1 cellular context compared by ENCODE assay signal in the genomic region with DNA sequence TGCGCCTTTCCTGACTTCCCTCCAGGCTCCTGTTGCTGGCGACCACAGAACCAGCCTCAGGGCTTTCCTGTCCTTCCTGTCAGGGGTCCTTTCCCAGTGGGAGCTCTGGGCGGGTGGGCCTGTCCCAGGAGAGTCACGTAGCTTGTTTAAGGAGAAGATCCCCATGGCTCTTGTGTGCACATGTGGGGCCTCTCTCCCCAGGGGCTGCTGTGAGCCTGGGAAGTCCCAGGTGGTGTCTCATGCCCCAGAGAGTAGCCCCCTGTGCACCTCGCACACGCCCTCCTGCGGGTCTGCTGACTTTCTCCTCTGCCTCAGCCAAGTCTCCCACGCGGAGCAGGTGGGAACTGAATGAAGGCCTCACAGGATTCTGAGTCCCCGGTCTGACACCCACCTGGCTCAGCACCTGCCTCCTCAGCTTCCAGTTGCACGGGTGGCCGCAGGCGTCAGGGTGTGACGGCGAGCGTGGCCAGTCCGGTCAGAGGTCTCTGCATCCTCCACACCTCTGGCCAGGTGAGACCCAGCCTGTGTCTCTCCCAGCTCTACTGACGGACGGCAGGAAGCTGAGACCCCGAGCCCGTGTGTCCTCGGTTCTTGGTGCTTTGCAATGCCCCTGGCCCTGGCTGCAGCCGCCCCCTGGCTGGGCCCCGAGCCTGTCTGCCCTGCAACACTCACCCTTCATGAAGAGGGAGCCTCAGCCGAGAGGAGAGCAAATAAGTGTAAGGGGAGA.
TF ChIP-seq lines count a peak whose summit lies in the region.

No MANE protein-coding gene starts in this region.

TF ChIP-seq in HepG2, 621 proteins besides CTCF, POLR2A, EP300 and RAD21:
- TF ChIP-seq, protein P1, sequence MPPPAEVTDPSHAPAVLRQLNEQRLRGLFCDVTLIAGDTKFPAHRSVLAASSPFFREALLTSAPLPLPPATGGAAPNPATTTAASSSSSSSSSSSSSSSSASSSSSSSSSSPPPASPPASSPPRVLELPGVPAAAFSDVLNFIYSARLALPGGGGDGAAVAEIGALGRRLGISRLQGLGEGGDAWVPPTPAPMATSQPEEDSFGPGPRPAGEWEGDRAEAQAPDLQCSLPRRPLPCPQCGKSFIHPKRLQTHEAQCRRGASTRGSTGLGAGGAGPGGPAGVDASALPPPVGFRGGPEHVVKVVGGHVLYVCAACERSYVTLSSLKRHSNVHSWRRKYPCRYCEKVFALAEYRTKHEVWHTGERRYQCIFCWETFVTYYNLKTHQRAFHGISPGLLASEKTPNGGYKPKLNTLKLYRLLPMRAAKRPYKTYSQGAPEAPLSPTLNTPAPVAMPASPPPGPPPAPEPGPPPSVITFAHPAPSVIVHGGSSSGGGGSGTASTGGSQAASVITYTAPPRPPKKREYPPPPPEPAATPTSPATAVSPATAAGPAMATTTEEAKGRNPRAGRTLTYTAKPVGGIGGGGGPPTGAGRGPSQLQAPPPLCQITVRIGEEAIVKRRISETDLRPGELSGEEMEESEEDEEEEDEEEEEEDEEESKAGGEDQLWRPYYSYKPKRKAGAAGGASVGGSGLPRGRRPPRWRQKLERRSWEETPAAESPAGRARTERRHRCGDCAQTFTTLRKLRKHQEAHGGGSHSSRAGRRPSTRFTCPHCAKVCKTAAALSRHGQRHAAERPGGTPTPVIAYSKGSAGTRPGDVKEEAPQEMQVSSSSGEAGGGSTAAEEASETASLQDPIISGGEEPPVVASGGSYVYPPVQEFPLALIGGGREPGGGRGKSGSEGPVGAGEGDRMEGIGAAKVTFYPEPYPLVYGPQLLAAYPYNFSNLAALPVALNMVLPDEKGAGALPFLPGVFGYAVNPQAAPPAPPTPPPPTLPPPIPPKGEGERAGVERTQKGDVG (CRISPR knock-in tag; IDR thresholded peaks at IDR 0.05; ENCODE audit: borderline replicate concordance): no peak
- TF ChIP-seq ZSCAN21 (CRISPR knock-in tag; IDR thresholded peaks at IDR 0.05; ENCODE audit: borderline replicate concordance): peak; percentile 26; the same call in 1 of the 2 replicates
- no peak for TF ChIP-seq RFXANK (CRISPR knock-in tag; IDR thresholded peaks at IDR 0.05)
- TF ChIP-seq, protein P2, sequence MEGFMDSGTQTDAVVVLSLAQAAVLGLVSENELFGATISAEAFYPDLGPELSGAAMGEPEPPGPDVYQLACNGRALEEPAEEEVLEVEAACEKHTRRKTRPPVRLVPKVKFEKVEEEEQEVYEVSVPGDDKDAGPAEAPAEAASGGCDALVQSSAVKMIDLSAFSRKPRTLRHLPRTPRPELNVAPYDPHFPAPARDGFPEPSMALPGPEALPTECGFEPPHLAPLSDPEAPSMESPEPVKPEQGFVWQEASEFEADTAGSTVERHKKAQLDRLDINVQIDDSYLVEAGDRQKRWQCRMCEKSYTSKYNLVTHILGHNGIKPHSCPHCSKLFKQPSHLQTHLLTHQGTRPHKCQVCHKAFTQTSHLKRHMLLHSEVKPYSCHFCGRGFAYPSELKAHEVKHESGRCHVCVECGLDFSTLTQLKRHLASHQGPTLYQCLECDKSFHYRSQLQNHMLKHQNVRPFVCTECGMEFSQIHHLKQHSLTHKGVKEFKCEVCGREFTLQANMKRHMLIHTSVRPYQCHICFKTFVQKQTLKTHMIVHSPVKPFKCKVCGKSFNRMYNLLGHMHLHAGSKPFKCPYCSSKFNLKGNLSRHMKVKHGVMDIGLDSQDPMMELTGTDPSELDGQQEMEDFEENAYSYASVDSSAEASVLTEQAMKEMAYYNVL (CRISPR knock-in tag; IDR thresholded peaks at IDR 0.05; ENCODE audit: borderline replicate concordance): 0 out of 2 replicates have a peak, but pooled peaks have one; percentile 27
- peak; percentile 9 for TF ChIP-seq AGO1 (IDR thresholded peaks at IDR 0.05; ENCODE audit: low read depth, low read length, poor library complexity, severe bottlenecking)
- TF ChIP-seq ZNF235 (CRISPR knock-in tag; IDR thresholded peaks at IDR 0.05; ENCODE audit: borderline replicate concordance): no peak
- TF ChIP-seq ZNF382 (CRISPR knock-in tag; IDR thresholded peaks at IDR 0.05; ENCODE audit: borderline replicate concordance): no peak
- TF ChIP-seq SNRNP70 (IDR thresholded peaks at IDR 0.05; ENCODE audit: low read depth, low read length): no peak
